Comparison of ENCODE assay signal across 1 cellular context in the genomic region with DNA sequence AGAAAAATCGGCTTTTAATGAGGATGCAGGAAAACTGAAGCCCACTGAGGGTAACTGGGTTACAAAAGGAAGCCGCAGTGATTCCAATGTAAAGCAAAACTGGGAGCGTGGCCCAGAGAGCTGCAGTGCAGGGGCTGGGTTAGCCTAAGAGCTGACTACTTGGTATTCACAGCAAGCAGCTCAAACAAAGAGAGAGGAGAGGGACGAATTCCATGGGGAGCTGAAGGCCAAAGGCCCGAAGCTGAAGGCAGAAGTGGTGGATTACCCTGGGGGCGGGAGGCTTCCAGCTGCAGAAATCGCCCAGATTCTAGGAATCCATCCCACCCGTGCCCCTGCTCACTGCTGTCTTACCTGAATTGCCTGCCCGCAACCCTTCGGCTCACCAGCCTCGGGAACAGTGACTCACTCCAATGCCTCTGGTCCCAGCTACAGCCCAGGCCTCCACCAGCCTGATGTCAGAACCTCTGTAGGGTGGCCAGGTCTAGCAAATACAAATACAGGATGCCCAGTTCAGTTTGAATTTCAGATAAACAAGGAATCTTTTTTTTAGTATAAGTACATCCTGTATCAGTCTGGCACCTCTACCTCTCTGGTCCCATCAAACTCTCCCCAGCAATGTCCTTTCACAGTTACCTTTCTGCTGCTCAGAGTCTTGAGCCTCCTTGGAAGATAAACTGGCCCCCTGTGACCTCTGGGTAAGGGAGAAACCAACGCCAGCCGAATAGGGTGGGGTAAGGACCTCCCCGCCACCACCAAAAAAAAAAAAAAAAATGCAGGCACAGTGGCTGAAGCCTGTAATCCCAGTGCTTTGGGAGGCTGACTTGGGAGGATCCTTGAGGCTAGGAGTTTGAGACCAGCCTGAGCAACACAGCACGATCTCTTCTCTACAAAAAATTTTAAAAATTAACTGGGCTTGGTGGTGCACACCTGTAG.
TF ChIP-seq lines count a peak whose summit lies in the region.

No MANE protein-coding gene starts in this region.

TF ChIP-seq in HepG2, 621 proteins besides CTCF, POLR2A, EP300 and RAD21 (continued from another document and continues in another):
- TF ChIP-seq, protein P1, sequence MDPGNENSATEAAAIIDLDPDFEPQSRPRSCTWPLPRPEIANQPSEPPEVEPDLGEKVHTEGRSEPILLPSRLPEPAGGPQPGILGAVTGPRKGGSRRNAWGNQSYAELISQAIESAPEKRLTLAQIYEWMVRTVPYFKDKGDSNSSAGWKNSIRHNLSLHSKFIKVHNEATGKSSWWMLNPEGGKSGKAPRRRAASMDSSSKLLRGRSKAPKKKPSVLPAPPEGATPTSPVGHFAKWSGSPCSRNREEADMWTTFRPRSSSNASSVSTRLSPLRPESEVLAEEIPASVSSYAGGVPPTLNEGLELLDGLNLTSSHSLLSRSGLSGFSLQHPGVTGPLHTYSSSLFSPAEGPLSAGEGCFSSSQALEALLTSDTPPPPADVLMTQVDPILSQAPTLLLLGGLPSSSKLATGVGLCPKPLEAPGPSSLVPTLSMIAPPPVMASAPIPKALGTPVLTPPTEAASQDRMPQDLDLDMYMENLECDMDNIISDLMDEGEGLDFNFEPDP (CRISPR knock-in tag; conservative IDR thresholded peaks at IDR 0.05), result no peak
- TF ChIP-seq, protein P2, sequence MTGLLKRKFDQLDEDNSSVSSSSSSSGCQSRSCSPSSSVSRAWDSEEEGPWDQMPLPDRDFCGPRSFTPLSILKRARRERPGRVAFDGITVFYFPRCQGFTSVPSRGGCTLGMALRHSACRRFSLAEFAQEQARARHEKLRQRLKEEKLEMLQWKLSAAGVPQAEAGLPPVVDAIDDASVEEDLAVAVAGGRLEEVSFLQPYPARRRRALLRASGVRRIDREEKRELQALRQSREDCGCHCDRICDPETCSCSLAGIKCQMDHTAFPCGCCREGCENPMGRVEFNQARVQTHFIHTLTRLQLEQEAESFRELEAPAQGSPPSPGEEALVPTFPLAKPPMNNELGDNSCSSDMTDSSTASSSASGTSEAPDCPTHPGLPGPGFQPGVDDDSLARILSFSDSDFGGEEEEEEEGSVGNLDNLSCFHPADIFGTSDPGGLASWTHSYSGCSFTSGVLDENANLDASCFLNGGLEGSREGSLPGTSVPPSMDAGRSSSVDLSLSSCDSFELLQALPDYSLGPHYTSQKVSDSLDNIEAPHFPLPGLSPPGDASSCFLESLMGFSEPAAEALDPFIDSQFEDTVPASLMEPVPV (CRISPR knock-in tag; IDR thresholded peaks at IDR 0.05), result no peak
- TF ChIP-seq FOXJ3 (CRISPR knock-in tag; IDR thresholded peaks at IDR 0.05; ENCODE audit: borderline replicate concordance) (no peak), STAT5B (CRISPR knock-in tag; IDR thresholded peaks at IDR 0.05) (no peak), CBFB (CRISPR knock-in tag; IDR thresholded peaks at IDR 0.05) (no peak), ZNF780A (CRISPR knock-in tag; IDR thresholded peaks at IDR 0.05) (no peak), FOXA1 (IDR thresholded peaks at IDR 0.05) (no peak), FOXA1 (CRISPR knock-in tag; IDR thresholded peaks at IDR 0.05) (no peak), NAIF1 (CRISPR knock-in tag; IDR thresholded peaks at IDR 0.05; ENCODE audit: borderline replicate concordance) (no peak), ZBTB7A (CRISPR knock-in tag; IDR thresholded peaks at IDR 0.05) (no peak), ATF7 (IDR thresholded peaks at IDR 0.05) (no peak), ATF7 (CRISPR knock-in tag; IDR thresholded peaks at IDR 0.05) (no peak), ZNF331 (CRISPR knock-in tag; IDR thresholded peaks at IDR 0.05) (0 out of 2 replicates have a peak, but pooled peaks have one; percentile 13), ZNF883 (CRISPR knock-in tag; IDR thresholded peaks at IDR 0.05; ENCODE audit: not compliant biosample characterization) (peak; percentile 67), ZNF772 (CRISPR knock-in tag; IDR thresholded peaks at IDR 0.05) (0 out of 2 replicates have a peak, but pooled peaks have one; percentile 14), ZNF598 (CRISPR knock-in tag; IDR thresholded peaks at IDR 0.05; ENCODE audit: borderline replicate concordance) (peak; percentile 73; the same call in 1 of the 2 replicates), GLI4 (CRISPR knock-in tag; IDR thresholded peaks at IDR 0.05; ENCODE audit: borderline replicate concordance) (0 out of 2 replicates have a peak, but pooled peaks have one; percentile 57)
- TF ChIP-seq, protein P3, sequence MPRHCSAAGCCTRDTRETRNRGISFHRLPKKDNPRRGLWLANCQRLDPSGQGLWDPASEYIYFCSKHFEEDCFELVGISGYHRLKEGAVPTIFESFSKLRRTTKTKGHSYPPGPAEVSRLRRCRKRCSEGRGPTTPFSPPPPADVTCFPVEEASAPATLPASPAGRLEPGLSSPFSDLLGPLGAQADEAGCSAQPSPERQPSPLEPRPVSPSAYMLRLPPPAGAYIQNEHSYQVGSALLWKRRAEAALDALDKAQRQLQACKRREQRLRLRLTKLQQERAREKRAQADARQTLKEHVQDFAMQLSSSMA (CRISPR knock-in tag; IDR thresholded peaks at IDR 0.05), result no peak
- TF ChIP-seq, protein P4, sequence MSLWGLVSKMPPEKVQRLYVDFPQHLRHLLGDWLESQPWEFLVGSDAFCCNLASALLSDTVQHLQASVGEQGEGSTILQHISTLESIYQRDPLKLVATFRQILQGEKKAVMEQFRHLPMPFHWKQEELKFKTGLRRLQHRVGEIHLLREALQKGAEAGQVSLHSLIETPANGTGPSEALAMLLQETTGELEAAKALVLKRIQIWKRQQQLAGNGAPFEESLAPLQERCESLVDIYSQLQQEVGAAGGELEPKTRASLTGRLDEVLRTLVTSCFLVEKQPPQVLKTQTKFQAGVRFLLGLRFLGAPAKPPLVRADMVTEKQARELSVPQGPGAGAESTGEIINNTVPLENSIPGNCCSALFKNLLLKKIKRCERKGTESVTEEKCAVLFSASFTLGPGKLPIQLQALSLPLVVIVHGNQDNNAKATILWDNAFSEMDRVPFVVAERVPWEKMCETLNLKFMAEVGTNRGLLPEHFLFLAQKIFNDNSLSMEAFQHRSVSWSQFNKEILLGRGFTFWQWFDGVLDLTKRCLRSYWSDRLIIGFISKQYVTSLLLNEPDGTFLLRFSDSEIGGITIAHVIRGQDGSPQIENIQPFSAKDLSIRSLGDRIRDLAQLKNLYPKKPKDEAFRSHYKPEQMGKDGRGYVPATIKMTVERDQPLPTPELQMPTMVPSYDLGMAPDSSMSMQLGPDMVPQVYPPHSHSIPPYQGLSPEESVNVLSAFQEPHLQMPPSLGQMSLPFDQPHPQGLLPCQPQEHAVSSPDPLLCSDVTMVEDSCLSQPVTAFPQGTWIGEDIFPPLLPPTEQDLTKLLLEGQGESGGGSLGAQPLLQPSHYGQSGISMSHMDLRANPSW (CRISPR knock-in tag; IDR thresholded peaks at IDR 0.05; ENCODE audit: borderline replicate concordance), result no peak
- TF ChIP-seq, protein P5, sequence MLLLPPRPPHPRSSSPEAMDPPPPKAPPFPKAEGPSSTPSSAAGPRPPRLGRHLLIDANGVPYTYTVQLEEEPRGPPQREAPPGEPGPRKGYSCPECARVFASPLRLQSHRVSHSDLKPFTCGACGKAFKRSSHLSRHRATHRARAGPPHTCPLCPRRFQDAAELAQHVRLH (CRISPR knock-in tag; IDR thresholded peaks at IDR 0.05; ENCODE audit: borderline replicate concordance, low read depth), result no peak
- TF ChIP-seq, protein P6, sequence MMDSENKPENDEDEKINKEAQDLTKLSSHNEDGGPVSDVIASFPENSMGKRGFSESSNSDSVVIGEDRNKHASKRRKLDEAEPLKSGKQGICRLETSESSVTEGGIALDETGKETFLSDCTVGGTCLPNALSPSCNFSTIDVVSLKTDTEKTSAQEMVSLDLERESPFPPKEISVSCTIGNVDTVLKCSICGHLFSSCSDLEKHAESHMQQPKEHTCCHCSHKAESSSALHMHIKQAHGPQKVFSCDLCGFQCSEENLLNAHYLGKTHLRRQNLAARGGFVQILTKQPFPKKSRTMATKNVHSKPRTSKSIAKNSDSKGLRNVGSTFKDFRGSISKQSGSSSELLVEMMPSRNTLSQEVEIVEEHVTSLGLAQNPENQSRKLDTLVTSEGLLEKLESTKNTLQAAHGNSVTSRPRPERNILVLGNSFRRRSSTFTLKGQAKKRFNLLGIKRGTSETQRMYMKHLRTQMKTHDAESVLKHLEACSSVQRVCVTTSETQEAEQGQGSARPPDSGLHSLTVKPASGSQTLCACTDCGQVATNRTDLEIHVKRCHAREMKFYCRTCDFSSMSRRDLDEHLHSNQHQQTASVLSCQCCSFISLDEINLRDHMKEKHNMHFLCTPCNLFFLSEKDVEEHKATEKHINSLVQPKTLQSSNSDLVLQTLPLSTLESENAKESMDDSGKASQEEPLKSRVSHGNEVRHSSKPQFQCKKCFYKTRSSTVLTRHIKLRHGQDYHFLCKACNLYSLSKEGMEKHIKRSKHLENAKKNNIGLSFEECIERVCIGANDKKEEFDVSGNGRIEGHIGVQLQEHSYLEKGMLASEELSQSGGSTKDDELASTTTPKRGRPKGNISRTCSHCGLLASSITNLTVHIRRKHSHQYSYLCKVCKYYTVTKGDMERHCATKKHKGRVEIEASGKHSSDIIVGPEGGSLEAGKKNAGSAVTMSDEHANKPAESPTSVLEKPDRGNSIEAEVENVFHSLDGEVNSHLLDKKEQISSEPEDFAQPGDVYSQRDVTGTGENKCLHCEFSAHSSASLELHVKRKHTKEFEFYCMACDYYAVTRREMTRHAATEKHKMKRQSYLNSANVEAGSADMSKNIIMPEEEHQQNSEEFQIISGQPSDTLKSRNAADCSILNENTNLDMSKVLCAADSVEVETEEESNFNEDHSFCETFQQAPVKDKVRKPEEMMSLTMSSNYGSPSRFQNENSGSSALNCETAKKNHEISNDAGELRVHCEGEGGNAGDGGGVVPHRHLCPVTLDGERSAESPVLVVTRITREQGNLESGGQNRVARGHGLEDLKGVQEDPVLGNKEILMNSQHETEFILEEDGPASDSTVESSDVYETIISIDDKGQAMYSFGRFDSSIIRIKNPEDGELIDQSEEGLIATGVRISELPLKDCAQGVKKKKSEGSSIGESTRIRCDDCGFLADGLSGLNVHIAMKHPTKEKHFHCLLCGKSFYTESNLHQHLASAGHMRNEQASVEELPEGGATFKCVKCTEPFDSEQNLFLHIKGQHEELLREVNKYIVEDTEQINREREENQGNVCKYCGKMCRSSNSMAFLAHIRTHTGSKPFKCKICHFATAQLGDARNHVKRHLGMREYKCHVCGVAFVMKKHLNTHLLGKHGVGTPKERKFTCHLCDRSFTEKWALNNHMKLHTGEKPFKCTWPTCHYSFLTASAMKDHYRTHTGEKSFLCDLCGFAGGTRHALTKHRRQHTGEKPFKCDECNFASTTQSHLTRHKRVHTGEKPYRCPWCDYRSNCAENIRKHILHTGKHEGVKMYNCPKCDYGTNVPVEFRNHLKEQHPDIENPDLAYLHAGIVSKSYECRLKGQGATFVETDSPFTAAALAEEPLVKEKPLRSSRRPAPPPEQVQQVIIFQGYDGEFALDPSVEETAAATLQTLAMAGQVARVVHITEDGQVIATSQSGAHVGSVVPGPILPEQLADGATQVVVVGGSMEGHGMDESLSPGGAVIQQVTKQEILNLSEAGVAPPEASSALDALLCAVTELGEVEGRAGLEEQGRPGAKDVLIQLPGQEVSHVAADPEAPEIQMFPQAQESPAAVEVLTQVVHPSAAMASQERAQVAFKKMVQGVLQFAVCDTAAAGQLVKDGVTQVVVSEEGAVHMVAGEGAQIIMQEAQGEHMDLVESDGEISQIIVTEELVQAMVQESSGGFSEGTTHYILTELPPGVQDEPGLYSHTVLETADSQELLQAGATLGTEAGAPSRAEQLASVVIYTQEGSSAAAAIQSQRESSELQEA (CRISPR knock-in tag; IDR thresholded peaks at IDR 0.05; ENCODE audit: not compliant biosample characterization), result peak; percentile 41
- TF ChIP-seq, protein P7, sequence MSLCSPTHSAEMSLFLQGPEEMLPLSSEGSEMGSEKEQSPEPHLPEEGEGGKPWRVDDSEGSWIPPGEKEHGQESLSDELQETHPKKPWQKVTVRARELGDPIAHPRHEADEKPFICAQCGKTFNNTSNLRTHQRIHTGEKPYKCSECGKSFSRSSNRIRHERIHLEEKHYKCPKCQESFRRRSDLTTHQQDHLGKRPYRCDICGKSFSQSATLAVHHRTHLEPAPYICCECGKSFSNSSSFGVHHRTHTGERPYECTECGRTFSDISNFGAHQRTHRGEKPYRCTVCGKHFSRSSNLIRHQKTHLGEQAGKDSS (CRISPR knock-in tag; IDR thresholded peaks at IDR 0.05; ENCODE audit: borderline replicate concordance, low read depth), result peak; percentile 88
- TF ChIP-seq, protein P8, sequence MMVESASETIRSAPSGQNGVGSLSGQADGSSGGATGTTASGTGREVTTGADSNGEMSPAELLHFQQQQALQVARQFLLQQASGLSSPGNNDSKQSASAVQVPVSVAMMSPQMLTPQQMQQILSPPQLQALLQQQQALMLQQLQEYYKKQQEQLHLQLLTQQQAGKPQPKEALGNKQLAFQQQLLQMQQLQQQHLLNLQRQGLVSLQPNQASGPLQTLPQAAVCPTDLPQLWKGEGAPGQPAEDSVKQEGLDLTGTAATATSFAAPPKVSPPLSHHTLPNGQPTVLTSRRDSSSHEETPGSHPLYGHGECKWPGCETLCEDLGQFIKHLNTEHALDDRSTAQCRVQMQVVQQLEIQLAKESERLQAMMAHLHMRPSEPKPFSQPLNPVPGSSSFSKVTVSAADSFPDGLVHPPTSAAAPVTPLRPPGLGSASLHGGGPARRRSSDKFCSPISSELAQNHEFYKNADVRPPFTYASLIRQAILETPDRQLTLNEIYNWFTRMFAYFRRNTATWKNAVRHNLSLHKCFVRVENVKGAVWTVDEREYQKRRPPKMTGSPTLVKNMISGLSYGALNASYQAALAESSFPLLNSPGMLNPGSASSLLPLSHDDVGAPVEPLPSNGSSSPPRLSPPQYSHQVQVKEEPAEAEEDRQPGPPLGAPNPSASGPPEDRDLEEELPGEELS (CRISPR knock-in tag; IDR thresholded peaks at IDR 0.05), result no peak
- TF ChIP-seq, protein P9, sequence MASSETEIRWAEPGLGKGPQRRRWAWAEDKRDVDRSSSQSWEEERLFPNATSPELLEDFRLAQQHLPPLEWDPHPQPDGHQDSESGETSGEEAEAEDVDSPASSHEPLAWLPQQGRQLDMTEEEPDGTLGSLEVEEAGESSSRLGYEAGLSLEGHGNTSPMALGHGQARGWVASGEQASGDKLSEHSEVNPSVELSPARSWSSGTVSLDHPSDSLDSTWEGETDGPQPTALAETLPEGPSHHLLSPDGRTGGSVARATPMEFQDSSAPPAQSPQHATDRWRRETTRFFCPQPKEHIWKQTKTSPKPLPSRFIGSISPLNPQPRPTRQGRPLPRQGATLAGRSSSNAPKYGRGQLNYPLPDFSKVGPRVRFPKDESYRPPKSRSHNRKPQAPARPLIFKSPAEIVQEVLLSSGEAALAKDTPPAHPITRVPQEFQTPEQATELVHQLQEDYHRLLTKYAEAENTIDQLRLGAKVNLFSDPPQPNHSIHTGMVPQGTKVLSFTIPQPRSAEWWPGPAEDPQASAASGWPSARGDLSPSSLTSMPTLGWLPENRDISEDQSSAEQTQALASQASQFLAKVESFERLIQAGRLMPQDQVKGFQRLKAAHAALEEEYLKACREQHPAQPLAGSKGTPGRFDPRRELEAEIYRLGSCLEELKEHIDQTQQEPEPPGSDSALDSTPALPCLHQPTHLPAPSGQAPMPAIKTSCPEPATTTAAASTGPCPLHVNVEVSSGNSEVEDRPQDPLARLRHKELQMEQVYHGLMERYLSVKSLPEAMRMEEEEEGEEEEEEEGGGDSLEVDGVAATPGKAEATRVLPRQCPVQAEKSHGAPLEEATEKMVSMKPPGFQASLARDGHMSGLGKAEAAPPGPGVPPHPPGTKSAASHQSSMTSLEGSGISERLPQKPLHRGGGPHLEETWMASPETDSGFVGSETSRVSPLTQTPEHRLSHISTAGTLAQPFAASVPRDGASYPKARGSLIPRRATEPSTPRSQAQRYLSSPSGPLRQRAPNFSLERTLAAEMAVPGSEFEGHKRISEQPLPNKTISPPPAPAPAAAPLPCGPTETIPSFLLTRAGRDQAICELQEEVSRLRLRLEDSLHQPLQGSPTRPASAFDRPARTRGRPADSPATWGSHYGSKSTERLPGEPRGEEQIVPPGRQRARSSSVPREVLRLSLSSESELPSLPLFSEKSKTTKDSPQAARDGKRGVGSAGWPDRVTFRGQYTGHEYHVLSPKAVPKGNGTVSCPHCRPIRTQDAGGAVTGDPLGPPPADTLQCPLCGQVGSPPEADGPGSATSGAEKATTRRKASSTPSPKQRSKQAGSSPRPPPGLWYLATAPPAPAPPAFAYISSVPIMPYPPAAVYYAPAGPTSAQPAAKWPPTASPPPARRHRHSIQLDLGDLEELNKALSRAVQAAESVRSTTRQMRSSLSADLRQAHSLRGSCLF (CRISPR knock-in tag; IDR thresholded peaks at IDR 0.05; ENCODE audit: borderline replicate concordance), result no peak
